ENCODE assay signal across 1 cellular context in the genomic region with DNA sequence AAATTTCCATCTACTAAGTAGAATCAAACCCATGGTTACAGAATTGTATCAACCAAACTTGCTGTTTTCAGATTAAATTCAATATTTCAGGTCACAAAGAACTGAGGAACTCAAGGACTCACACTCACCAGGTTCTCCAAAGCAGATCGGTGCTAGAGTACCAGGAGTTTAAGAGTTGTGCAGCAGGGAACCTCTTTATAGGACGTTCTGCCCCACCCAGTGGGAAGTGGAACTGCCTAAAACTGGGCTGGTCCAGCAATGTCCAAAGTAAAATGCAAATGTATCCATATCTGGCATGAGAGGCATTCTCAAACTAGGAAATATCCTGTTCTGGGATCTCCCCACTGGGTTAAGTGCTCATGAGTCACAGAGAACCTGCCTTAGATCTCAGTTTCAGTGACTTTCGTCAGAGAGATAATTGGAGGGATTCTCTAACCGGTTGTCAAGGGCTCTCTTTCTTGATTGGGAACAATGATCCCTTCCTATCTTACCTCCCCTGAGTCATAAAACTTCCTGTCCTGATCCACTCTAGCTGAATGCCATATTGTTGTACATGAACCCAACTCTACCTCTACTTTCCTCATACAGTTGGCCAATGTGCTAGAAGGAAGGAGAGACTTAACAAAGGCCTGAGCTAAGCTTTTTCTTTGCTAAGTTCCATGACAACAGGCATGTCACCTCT.
TF ChIP-seq lines count a peak whose summit lies in the region.

A gene (minus strand): TSS at position 171 of the 682 bp plus-strand sequence. CDS start 774 bp downstream, outside the sequence.

TF ChIP-seq in GM23338, 12 proteins besides CTCF, POLR2A, EP300 and RAD21 (continued from another document):
- TF ChIP-seq, protein P1, sequence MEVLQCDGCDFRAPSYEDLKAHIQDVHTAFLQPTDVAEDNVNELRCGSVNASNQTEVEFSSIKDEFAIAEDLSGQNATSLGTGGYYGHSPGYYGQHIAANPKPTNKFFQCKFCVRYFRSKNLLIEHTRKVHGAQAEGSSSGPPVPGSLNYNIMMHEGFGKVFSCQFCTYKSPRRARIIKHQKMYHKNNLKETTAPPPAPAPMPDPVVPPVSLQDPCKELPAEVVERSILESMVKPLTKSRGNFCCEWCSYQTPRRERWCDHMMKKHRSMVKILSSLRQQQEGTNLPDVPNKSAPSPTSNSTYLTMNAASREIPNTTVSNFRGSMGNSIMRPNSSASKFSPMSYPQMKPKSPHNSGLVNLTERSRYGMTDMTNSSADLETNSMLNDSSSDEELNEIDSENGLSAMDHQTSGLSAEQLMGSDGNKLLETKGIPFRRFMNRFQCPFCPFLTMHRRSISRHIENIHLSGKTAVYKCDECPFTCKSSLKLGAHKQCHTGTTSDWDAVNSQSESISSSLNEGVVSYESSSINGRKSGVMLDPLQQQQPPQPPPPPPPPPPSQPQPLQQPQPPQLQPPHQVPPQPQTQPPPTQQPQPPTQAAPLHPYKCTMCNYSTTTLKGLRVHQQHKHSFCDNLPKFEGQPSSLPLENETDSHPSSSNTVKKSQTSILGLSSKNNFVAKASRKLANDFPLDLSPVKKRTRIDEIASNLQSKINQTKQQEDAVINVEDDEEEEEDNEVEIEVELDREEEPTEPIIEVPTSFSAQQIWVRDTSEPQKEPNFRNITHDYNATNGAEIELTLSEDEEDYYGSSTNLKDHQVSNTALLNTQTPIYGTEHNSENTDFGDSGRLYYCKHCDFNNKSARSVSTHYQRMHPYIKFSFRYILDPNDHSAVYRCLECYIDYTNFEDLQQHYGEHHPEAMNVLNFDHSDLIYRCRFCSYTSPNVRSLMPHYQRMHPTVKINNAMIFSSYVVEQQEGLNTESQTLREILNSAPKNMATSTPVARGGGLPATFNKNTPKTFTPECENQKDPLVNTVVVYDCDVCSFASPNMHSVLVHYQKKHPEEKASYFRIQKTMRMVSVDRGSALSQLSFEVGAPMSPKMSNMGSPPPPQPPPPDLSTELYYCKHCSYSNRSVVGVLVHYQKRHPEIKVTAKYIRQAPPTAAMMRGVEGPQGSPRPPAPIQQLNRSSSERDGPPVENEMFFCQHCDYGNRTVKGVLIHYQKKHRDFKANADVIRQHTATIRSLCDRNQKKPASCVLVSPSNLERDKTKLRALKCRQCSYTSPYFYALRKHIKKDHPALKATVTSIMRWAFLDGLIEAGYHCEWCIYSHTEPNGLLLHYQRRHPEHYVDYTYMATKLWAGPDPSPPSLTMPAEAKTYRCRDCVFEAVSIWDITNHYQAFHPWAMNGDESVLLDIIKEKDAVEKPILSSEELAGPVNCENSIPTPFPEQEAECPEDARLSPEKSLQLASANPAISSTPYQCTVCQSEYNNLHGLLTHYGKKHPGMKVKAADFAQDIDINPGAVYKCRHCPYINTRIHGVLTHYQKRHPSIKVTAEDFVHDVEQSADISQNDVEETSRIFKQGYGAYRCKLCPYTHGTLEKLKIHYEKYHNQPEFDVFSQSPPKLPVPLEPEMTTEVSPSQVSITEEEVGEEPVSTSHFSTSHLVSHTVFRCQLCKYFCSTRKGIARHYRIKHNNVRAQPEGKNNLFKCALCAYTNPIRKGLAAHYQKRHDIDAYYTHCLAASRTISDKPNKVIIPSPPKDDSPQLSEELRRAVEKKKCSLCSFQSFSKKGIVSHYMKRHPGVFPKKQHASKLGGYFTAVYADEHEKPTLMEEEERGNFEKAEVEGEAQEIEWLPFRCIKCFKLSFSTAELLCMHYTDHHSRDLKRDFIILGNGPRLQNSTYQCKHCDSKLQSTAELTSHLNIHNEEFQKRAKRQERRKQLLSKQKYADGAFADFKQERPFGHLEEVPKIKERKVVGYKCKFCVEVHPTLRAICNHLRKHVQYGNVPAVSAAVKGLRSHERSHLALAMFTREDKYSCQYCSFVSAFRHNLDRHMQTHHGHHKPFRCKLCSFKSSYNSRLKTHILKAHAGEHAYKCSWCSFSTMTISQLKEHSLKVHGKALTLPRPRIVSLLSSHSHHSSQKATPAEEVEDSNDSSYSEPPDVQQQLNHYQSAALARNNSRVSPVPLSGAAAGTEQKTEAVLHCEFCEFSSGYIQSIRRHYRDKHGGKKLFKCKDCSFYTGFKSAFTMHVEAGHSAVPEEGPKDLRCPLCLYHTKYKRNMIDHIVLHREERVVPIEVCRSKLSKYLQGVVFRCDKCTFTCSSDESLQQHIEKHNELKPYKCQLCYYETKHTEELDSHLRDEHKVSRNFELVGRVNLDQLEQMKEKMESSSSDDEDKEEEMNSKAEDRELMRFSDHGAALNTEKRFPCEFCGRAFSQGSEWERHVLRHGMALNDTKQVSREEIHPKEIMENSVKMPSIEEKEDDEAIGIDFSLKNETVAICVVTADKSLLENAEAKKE (CRISPR knock-in tag; IDR thresholded peaks at IDR 0.05) = no peak
- TF ChIP-seq ZNF331 (CRISPR knock-in tag; IDR thresholded peaks at IDR 0.05; ENCODE audit: low read depth) (no peak), EZH2 (IDR thresholded peaks at IDR 0.05; ENCODE audit: low read depth, unreplicated experiment) (no peak), CREB1 (CRISPR knock-in tag; IDR thresholded peaks at IDR 0.05; ENCODE audit: low read depth) (no peak), NANOG (IDR thresholded peaks at IDR 0.05; ENCODE audit: borderline replicate concordance) (no peak), JUNB (IDR thresholded peaks at IDR 0.05; ENCODE audit: unreplicated experiment) (no peak), STAT1 (IDR thresholded peaks at IDR 0.05; ENCODE audit: unreplicated experiment) (no peak), ZNF114 (CRISPR knock-in tag; IDR thresholded peaks at IDR 0.05) (no peak)
- TF ChIP-seq, protein P2, sequence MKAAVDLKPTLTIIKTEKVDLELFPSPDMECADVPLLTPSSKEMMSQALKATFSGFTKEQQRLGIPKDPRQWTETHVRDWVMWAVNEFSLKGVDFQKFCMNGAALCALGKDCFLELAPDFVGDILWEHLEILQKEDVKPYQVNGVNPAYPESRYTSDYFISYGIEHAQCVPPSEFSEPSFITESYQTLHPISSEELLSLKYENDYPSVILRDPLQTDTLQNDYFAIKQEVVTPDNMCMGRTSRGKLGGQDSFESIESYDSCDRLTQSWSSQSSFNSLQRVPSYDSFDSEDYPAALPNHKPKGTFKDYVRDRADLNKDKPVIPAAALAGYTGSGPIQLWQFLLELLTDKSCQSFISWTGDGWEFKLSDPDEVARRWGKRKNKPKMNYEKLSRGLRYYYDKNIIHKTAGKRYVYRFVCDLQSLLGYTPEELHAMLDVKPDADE (IDR thresholded peaks at IDR 0.05) = no peak
- TF ChIP-seq, protein P3, sequence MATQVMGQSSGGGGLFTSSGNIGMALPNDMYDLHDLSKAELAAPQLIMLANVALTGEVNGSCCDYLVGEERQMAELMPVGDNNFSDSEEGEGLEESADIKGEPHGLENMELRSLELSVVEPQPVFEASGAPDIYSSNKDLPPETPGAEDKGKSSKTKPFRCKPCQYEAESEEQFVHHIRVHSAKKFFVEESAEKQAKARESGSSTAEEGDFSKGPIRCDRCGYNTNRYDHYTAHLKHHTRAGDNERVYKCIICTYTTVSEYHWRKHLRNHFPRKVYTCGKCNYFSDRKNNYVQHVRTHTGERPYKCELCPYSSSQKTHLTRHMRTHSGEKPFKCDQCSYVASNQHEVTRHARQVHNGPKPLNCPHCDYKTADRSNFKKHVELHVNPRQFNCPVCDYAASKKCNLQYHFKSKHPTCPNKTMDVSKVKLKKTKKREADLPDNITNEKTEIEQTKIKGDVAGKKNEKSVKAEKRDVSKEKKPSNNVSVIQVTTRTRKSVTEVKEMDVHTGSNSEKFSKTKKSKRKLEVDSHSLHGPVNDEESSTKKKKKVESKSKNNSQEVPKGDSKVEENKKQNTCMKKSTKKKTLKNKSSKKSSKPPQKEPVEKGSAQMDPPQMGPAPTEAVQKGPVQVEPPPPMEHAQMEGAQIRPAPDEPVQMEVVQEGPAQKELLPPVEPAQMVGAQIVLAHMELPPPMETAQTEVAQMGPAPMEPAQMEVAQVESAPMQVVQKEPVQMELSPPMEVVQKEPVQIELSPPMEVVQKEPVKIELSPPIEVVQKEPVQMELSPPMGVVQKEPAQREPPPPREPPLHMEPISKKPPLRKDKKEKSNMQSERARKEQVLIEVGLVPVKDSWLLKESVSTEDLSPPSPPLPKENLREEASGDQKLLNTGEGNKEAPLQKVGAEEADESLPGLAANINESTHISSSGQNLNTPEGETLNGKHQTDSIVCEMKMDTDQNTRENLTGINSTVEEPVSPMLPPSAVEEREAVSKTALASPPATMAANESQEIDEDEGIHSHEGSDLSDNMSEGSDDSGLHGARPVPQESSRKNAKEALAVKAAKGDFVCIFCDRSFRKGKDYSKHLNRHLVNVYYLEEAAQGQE (IDR thresholded peaks at IDR 0.05; ENCODE audit: unreplicated experiment) = no peak
